In genomic region chr19:7263521-7263920, GRCh38 we compare ENCODE assay signal across 21 cellular contexts. TPM values are rescaled to one million over a fixed set of nuclear protein-coding genes. Genes with fewer than 3 reads are reported as not detected.
DNase-seq lines count a peak whose midpoint lies in the region; ATAC-seq, FAIRE-seq and TF ChIP-seq lines count a peak whose summit lies in the region.
"Had no signal": no experiment of that assay in that cellular context is flagged by ENCODE, and none has a peak within 500 bp of the region (broad histone marks: within the 10 kb centered on the region; RNA-seq: fewer than 3 reads in every experiment).

No MANE protein-coding gene starts in this region.

- no peak for ATAC-seq in HG02852 (IDR thresholded peaks at IDR 0.05; ENCODE audit: unreplicated experiment)
- no peak for ATAC-seq in GM21619 (IDR thresholded peaks at IDR 0.05; ENCODE audit: unreplicated experiment)
- ATAC-seq: K562, SK-N-SH treated with all-trans-retinoic acid at 6 μM for 48 hours had no signal

- H3K9ac ChIP-seq in kidney (ENCODE audit: low read length in 2 of 2), result no peak overlapping the region

- DNase-seq in bronchial epithelial cell (ENCODE audit: low read depth) (no peak), kidney (peak; percentile 28), putamen (ENCODE audit: low spot score) (peak; percentile 24), brain microvascular endothelial cell (no peak)
- DNase-seq in activated effector memory CD4-positive, alpha-beta T cell treated with Interleukin-2 at 50 U/mL for 16 hours, result no peak
- DNase-seq: ACHN; CD4-positive, CD25-positive, alpha-beta regulatory T cell; COR-L47; GDM1; NCI-H1092 treated with DMSO at 0.1 percent for 48 hours; NCI-H187; NCI-H345; NCI-H526; PC-9; SIG-M5 had no signal

- H3K36me3 ChIP-seq in bronchial epithelial cell (ENCODE audit: control insufficient read depth, insufficient read depth, low read length) (no peaks in the 10 kb centered on the region), kidney (ENCODE audit: control insufficient read depth in 1 of 2, insufficient read depth in 2 of 2, low read length in 2 of 2) (peaks cover 4 to 15% of the 10 kb centered on the region in 2 donors), brain microvascular endothelial cell (replicated peaks) (no peaks in the 10 kb centered on the region)

- H3K4me3 ChIP-seq in bronchial epithelial cell (ENCODE audit: low read depth, low read length), result no peak overlapping the region
- H3K4me3 ChIP-seq in kidney (ENCODE audit: low read length in 2 of 2), result no peak overlapping the region
- no peak overlapping the region for H3K4me3 ChIP-seq in brain microvascular endothelial cell (ENCODE audit: low read depth, low read length)
- H3K4me3 ChIP-seq: K562, PC-9 had no signal

- no peaks in the 10 kb centered on the region for H3K27me3 ChIP-seq in bronchial epithelial cell (ENCODE audit: control insufficient read depth, insufficient read depth, low read length)
- no peaks in the 10 kb centered on the region for H3K27me3 ChIP-seq in brain microvascular endothelial cell (replicated peaks)

- H3K27ac ChIP-seq in kidney (ENCODE audit: low read depth in 2 of 2, low read length in 2 of 2), result no peak overlapping the region
- H3K27ac ChIP-seq in brain microvascular endothelial cell, result no peak overlapping the region
- H3K27ac ChIP-seq: PC-9, RWPE1 had no signal

- peaks cover 3% of the 10 kb centered on the region in 2 donors for H3K4me1 ChIP-seq in kidney (ENCODE audit: control insufficient read depth in 1 of 2, insufficient read depth in 1 of 2, low read depth in 1 of 2, low read length in 2 of 2)

- TF ChIP-seq CTCF in bronchial epithelial cell (IDR thresholded peaks at IDR 0.05; ENCODE audit: insufficient read depth, low read length, severe bottlenecking), result no peak
- TF ChIP-seq CTCF in kidney (IDR thresholded peaks at IDR 0.05; ENCODE audit: borderline replicate concordance, extremely low read depth, insufficient read depth), result no peak
- TF ChIP-seq CTCF in brain microvascular endothelial cell (IDR thresholded peaks at IDR 0.05; ENCODE audit: low read depth, low read length, missing control alignments), result no peak

- no peaks in the 10 kb centered on the region for H3K9me3 ChIP-seq in kidney (ENCODE audit: control insufficient read depth in 1 of 2, low read length in 2 of 2)

- peak; percentile 52 for FAIRE-seq in bronchial epithelial cell (lab: Jason Lieb, UNC)
- no peak for FAIRE-seq in kidney (lab: Jason Lieb, UNC)
- FAIRE-seq: H1, K562 had no signal

- in situ Hi-C loops in brain microvascular endothelial cell (cut with HindIII; ENCODE audit: low pct_ligation_motif_present, low sequenced_read_pairs), result no loop called here

- intact Hi-C loops in kidney (cut with DNase I), result no loop called here

RNA-seq across cellular contexts. Expression of gene INSR, which starts 30.7 kb away (rescaled TPM):
- total RNA-seq in bronchial epithelial cell (6.1 and 15.5 TPM in 2 replicates), kidney (50.4 TPM)
- 15.5 TPM for polyA plus RNA-seq in kidney (ENCODE audit: insufficient read depth, low read depth, low replicate concordance)

Comparison
In these comparisons a context has a peak if more than half of its experiments do, and no peak if none do; other contexts are left out.
1. DNase-seq: peak in kidney (single experiment) and putamen (single experiment); none in bronchial epithelial cell (single experiment), activated effector memory CD4-positive, alpha-beta T cell treated with Interleukin-2 at 50 U/mL for 16 hours (single experiment) and brain microvascular endothelial cell (single experiment).